8 cellular contexts compared by ENCODE assay signal in the genomic region with DNA sequence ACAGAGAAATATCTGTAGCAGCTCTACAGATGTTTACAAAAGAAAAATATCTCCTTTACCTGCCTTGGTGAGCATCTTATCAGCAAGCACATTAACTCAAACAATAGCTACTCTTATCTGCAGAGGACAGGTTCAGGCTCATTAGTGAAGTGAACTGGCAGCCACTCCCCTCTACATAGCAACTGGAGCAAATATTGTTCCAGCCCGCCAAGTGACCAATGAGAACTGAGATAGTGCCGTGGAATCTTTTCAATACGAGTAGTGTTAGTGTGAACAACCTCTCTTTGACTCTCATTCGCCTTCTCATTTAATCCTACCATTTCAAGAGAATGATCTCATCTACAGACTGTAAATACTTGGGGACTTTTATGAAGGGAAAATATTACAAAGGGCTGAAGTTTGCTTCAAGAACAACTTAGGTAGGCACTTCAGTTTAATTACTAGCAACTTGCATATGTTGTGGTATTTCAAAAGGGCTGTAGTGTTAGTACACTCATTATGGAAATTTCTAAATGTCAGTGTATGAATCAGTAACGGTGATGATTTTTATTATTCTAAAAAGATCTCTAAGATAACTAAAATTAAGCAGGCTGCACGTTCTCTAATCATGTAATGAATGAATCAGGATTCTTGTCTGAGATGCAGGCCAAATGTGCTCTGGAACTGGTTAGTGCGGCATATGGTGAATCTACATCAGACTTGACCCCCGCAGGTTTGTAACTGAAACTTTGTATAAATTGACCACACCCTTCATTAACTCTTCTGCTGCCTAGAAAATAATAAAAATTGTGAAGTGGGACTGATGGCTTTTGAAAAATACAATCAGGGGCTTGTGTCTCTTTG.
DNase-seq lines count a peak whose midpoint lies in the region; ATAC-seq and TF ChIP-seq lines count a peak whose summit lies in the region.

No MANE protein-coding gene starts in this region.

- no peak overlapping the region for H2BK120ac ChIP-seq in mesendoderm (ENCODE audit: low read depth, low read length)

- H3K23ac ChIP-seq in mesendoderm (ENCODE audit: low read length), result no peak overlapping the region

- H3K27me3 ChIP-seq in CD4-positive, CD25-positive, alpha-beta regulatory T cell (ENCODE audit: control insufficient read depth, insufficient read depth, low read length), result no peaks in the 10 kb centered on the region
- H3K27me3 ChIP-seq in mesendoderm (ENCODE audit: insufficient read depth, low read length, poor library complexity), result no peaks in the 10 kb centered on the region

- H3K4me1 Mint-ChIP-seq in CD4-positive, CD25-positive, alpha-beta regulatory T cell, result peaks cover 0 to 11% (median 5%) of the 10 kb centered on the region in 4 donors

- no peaks in the 10 kb centered on the region for H3K79me1 ChIP-seq in mesendoderm (ENCODE audit: low read length)

- no peak overlapping the region for H3K9ac ChIP-seq in mesendoderm (ENCODE audit: low read length)

- H2BK15ac ChIP-seq in mesendoderm (replicated peaks; ENCODE audit: low read depth), result no peak overlapping the region

- H3K9me3 Mint-ChIP-seq in CD4-positive, CD25-positive, alpha-beta regulatory T cell, result peaks cover 0 to 2% (median 0%) of the 10 kb centered on the region in 7 donors

- no peak overlapping the region for H3K56ac ChIP-seq in mesendoderm (ENCODE audit: low read length)

- H2AK5ac ChIP-seq in mesendoderm (ENCODE audit: low read length), result no peak overlapping the region

- no peak for TF ChIP-seq CTCF in LNCaP clone FGC (IDR thresholded peaks at IDR 0.05; ENCODE audit: control insufficient read depth, extremely low read depth, insufficient read depth)

- H3K4ac ChIP-seq in mesendoderm (ENCODE audit: low read depth, low read length), result no peak overlapping the region

- WGBS in mesendoderm (ENCODE audit: extremely low coverage, insufficient coverage, low lambda C conversion rate), result no CpG with 5 or more reads among the region's 8 CpGs

- H3K27ac ChIP-seq in CD4-positive, CD25-positive, alpha-beta regulatory T cell (ENCODE audit: insufficient read depth, low read length, poor library complexity, severe bottlenecking), result no peak overlapping the region
- no peak overlapping the region for H3K27ac ChIP-seq in mesendoderm (ENCODE audit: low read depth, low read length)
- no peak overlapping the region for H3K27ac ChIP-seq in caudate nucleus (ENCODE audit: low read depth, low read length)

- no peak overlapping the region for H4K8ac ChIP-seq in mesendoderm (ENCODE audit: low read depth, low read length)

- H3K79me2 ChIP-seq in mesendoderm (ENCODE audit: control insufficient read depth, insufficient read depth, low read length), result no peaks in the 10 kb centered on the region

- H2BK5ac ChIP-seq in mesendoderm (ENCODE audit: low read length), result no peak overlapping the region

- no peaks in the 10 kb centered on the region for H3K9me3 ChIP-seq in CD4-positive, CD25-positive, alpha-beta regulatory T cell (ENCODE audit: control insufficient read depth in 2 of 2, low read length in 2 of 2)

- no peaks in the 10 kb centered on the region for H3K36me3 Mint-ChIP-seq in CD4-positive, CD25-positive, alpha-beta regulatory T cell

- H3K4me1 ChIP-seq in CD4-positive, CD25-positive, alpha-beta regulatory T cell (ENCODE audit: control insufficient read depth, insufficient read depth, low read length, poor library complexity, severe bottlenecking), result no peaks in the 10 kb centered on the region
- no peaks in the 10 kb centered on the region for H3K4me1 ChIP-seq in mesendoderm (ENCODE audit: control insufficient read depth, low read depth, low read length)

- H3K36me3 ChIP-seq in CD4-positive, CD25-positive, alpha-beta regulatory T cell (ENCODE audit: control insufficient read depth, insufficient read depth, low read length), result no peaks in the 10 kb centered on the region
- H3K36me3 ChIP-seq in mesendoderm (ENCODE audit: control insufficient read depth, insufficient read depth, low read length), result no peaks in the 10 kb centered on the region

- H3K4me3 ChIP-seq in CD4-positive, CD25-positive, alpha-beta regulatory T cell (ENCODE audit: low read depth, low read length), result no peak overlapping the region
- peak overlapping the region; percentile 40 for H3K4me3 ChIP-seq in LNCaP clone FGC (ENCODE audit: low read depth, low read length)
- no peak overlapping the region for H3K4me3 ChIP-seq in mesendoderm (ENCODE audit: low read length)

- no peak overlapping the region for H3K4me2 ChIP-seq in mesendoderm (ENCODE audit: low read length)

- ATAC-seq in CD4-positive, CD25-positive, alpha-beta regulatory T cell (ENCODE audit: low read depth in 2 of 2), result no peak
- no peak for ATAC-seq in GM18502 (IDR thresholded peaks at IDR 0.05; ENCODE audit: poor library complexity, unreplicated experiment)

- peak overlapping the region in 1 of 4 donors; percentile 7 for H3K4me3 Mint-ChIP-seq in CD4-positive, CD25-positive, alpha-beta regulatory T cell

- peaks cover 5% of the 10 kb centered on the region for H3K27me3 Mint-ChIP-seq in CD4-positive, CD25-positive, alpha-beta regulatory T cell

- H3K27ac Mint-ChIP-seq in CD4-positive, CD25-positive, alpha-beta regulatory T cell, result peak overlapping the region in 1 of 3 donors; percentile 33

- no peak overlapping the region for H3K18ac ChIP-seq in mesendoderm (ENCODE audit: low read length)

- no peak overlapping the region for H4K5ac ChIP-seq in mesendoderm (ENCODE audit: low read length)

- DNase-seq in CD4-positive, CD25-positive, alpha-beta regulatory T cell, result peak in 2 of 3 donors; percentile 2 to 13
- peak; percentile 56 for DNase-seq in LNCaP clone FGC (ENCODE audit: low read depth)
- DNase-seq in amniotic epithelial cell (ENCODE audit: low read depth), result peak; percentile 19
- DNase-seq in mesendoderm, result peak; percentile 91
- DNase-seq in UCSD-AML1 (lab: John Stamatoyannopoulos, UW; ENCODE audit: unreplicated experiment), result no peak
- no peak for DNase-seq in NAMALWA (ENCODE audit: low spot score)
- no peak for DNase-seq in caudate nucleus (lab: John Stamatoyannopoulos, UW)

Comparison
In these comparisons a context has a peak if more than half of its experiments do, and no peak if none do; other contexts are left out.
1. DNase-seq: peak in CD4-positive, CD25-positive, alpha-beta regulatory T cell (2 of 3), LNCaP clone FGC (single experiment), amniotic epithelial cell (single experiment) and mesendoderm (single experiment); none in UCSD-AML1 (single experiment), NAMALWA (single experiment) and caudate nucleus (0 of 61).